Comparison of ENCODE assay signal across 18 cellular contexts in genomic region chr1:39434797-39435395, GRCh38. TPM values are rescaled to one million over a fixed set of nuclear protein-coding genes. Genes with fewer than 3 reads are reported as not detected.
DNase-seq lines count a peak whose midpoint lies in the region; ATAC-seq and TF ChIP-seq lines count a peak whose summit lies in the region.
"Had no signal": no experiment of that assay in that cellular context is flagged by ENCODE, and none has a peak within 500 bp of the region (broad histone marks: within the 10 kb centered on the region; RNA-seq: fewer than 3 reads in every experiment).

No MANE protein-coding gene starts in this region.

- 81% methylated on average over 3 of the region's 3 CpGs for WGBS in hepatocyte (ENCODE audit: low lambda C conversion rate, missing lambda C conversion rate)

- no peaks in the 10 kb centered on the region for H3K9me2 ChIP-seq in hepatocyte (replicated peaks; ENCODE audit: insufficient read depth)

- H3K27me3 ChIP-seq in hepatocyte, result no peaks in the 10 kb centered on the region
- no peaks in the 10 kb centered on the region for H3K27me3 ChIP-seq in rectal smooth muscle tissue (ENCODE audit: control insufficient read depth, insufficient read depth, low read length)
- H3K27me3 ChIP-seq: dorsolateral prefrontal cortex, MG63 had no signal

- H3K9me3 ChIP-seq in hepatocyte (ENCODE audit: low read depth), result no peaks in the 10 kb centered on the region
- H3K9me3 ChIP-seq: MG63 had no signal

- H3K79me2 ChIP-seq in hepatocyte, result no peaks in the 10 kb centered on the region

- H3K4me3 ChIP-seq in hepatocyte (no peak overlapping the region), rectal smooth muscle tissue (ENCODE audit: low read length) (no peak overlapping the region)
- H3K4me3 ChIP-seq: dorsolateral prefrontal cortex, MG63 had no signal

- H3K4me2 ChIP-seq in hepatocyte, result no peak overlapping the region

- no peak for TF ChIP-seq CTCF in hepatocyte (IDR thresholded peaks at IDR 0.05; ENCODE audit: poor library complexity)

- no peak for ATAC-seq in GM21367 (IDR thresholded peaks at IDR 0.05; ENCODE audit: unreplicated experiment)
- ATAC-seq in HG03159 (IDR thresholded peaks at IDR 0.05; ENCODE audit: unreplicated experiment), result no peak

- DNase-seq in EH (ENCODE audit: low read depth) (peak; percentile 58), amniotic epithelial cell (ENCODE audit: low read depth) (peak; percentile 54), hepatocyte (ENCODE audit: low spot score) (peak; percentile 25), ureter (ENCODE audit: low spot score) (no peak)
- no peak for DNase-seq in central memory CD4-positive, alpha-beta T cell
- DNase-seq: activated CD4-positive, alpha-beta T cell treated with anti-CD3 and anti-CD28 coated beads, Interleukin-2, amount 50 U/mL, for 4 hours; activated naive CD8-positive, alpha-beta T cell treated with anti-CD3 and anti-CD28 coated beads for 36 hours; CD4-positive, alpha-beta T cell; dorsolateral prefrontal cortex; glutamatergic neuron; mesendoderm; MG63; NCI-H2227 treated with DMSO at 0.1 percent for 48 hours; OCI-M1 had no signal

- no peaks in the 10 kb centered on the region for H3K36me3 ChIP-seq in hepatocyte (replicated peaks; ENCODE audit: insufficient read depth, low read depth)
- peaks cover 20% of the 10 kb centered on the region for H3K36me3 ChIP-seq in rectal smooth muscle tissue (ENCODE audit: control insufficient read depth, insufficient read depth, low read length)

- H3K27ac ChIP-seq in hepatocyte (peak overlapping the region; percentile 47), rectal smooth muscle tissue (ENCODE audit: low read depth, low read length) (peak overlapping the region; percentile 4)
- H3K27ac ChIP-seq: HL-60 had no signal

- no peak overlapping the region for H3K9ac ChIP-seq in rectal smooth muscle tissue (ENCODE audit: low read length)

- no peaks in the 10 kb centered on the region for H4K20me1 ChIP-seq in hepatocyte (ENCODE audit: insufficient read depth, poor library complexity, severe bottlenecking)

- no peak overlapping the region for H2AFZ ChIP-seq in hepatocyte

- H3K4me1 ChIP-seq in hepatocyte (ENCODE audit: insufficient read depth) (peaks cover 4% of the 10 kb centered on the region), rectal smooth muscle tissue (ENCODE audit: control insufficient read depth, insufficient read depth, low read length) (peaks cover 4% of the 10 kb centered on the region)

RNA-seq across cellular contexts. Expression of gene BMP8A, which starts 56.5 kb away (rescaled TPM):
- total RNA-seq in hepatocyte, result 1.4 and 2.8 TPM in 2 replicates
- 0.91 and 1.2 TPM in 2 replicates for polyA plus RNA-seq in hepatocyte
- 0.23 TPM for total RNA-seq in ureter
- total RNA-seq: CD4-positive, alpha-beta T cell had no signal

Comparison
In these comparisons a context has a peak if more than half of its experiments do, and no peak if none do; other contexts are left out.
1. DNase-seq: peak in EH (single experiment), amniotic epithelial cell (single experiment) and hepatocyte (single experiment); none in central memory CD4-positive, alpha-beta T cell (single experiment) and ureter (single experiment).